Comparison of ENCODE assay signal across 8 cellular contexts in the genomic region with DNA sequence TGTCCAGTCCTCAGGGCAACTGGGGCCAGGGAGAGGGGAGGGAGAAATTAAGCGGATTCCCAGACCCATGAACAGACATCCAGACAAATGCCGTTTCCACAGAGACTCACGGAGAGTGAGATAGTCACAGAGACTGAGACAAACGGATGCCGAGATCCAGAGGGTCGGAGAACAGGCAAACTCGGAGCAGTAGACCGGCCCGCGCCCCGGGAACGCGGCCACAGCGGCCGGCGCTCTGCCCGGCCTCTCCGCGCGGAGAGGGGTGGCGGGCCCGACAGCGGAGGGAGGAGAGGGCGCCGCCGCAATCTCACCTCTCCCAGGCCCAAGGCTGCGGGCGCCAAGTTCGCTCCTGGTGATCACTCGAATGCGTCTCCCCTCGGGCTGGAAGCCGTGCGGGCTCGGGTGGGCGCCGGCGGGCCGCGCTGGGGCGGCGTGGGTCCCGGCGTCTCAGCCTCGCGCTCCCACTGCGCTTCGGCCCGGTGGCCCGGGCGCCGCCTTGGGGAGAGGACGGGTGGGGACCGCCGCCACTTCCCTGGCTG.
DNase-seq lines count a peak whose midpoint lies in the region; ATAC-seq lines count a peak whose summit lies in the region.

No MANE protein-coding gene starts in this region.

- H3K9ac ChIP-seq in adipocyte (ENCODE audit: low read length) (peak overlapping the region; percentile 75), iPS-18a (ENCODE audit: low read length) (no peak overlapping the region)

- peaks cover 46% of the 10 kb centered on the region for H3K27me3 ChIP-seq in adipocyte (replicated peaks; ENCODE audit: control insufficient read depth, insufficient read depth, low read length)
- H3K27me3 ChIP-seq in iPS-18a (ENCODE audit: control insufficient read depth, insufficient read depth, low read length), result peaks cover 98% of the 10 kb centered on the region

- H3K36me3 ChIP-seq in adipocyte (ENCODE audit: control insufficient read depth, insufficient read depth, low read length, severe bottlenecking), result no peaks in the 10 kb centered on the region
- H3K36me3 ChIP-seq in iPS-18a (ENCODE audit: control insufficient read depth, low read depth, low read length), result no peaks in the 10 kb centered on the region

- H3K4me3 ChIP-seq in adipocyte (ENCODE audit: low read length) (peak overlapping the region; percentile 84), iPS-18a (ENCODE audit: low read length) (peak overlapping the region; percentile 50)

- H3K4me1 ChIP-seq in adipocyte (ENCODE audit: control insufficient read depth, insufficient read depth, low read length), result peaks cover 29% of the 10 kb centered on the region
- peaks cover 9% of the 10 kb centered on the region for H3K4me1 ChIP-seq in iPS-18a (ENCODE audit: control insufficient read depth, low read depth, low read length)

- peak; percentile 9 for ATAC-seq in GM21619 (IDR thresholded peaks at IDR 0.05; ENCODE audit: unreplicated experiment)

- no peaks in the 10 kb centered on the region for H3K9me3 ChIP-seq in adipocyte (ENCODE audit: control insufficient read depth, low read length)
- H3K9me3 ChIP-seq in iPS-18a (ENCODE audit: control insufficient read depth, low read depth, low read length), result peaks cover 5% of the 10 kb centered on the region

- in situ Hi-C loops in KBM-7 (cut with MboI; ENCODE audit: low pct_unique_long_range_greater_than_20kb, low sequenced_read_pairs), result loop anchor here (25.0 kb wide), 1 partner anchor 275 kb away; no protein-coding TSS in a partner anchor

- H3K27ac ChIP-seq in iPS-18a (ENCODE audit: low read length), result no peak overlapping the region

- DNase-seq in NCI-H748 (lab: John Stamatoyannopoulos, UW; ENCODE audit: unreplicated experiment), result peak; percentile 70
- no peak for DNase-seq in NCI-H748 treated with DMSO at 0.1 percent for 48 hours (lab: John Stamatoyannopoulos, UW)
- peak; percentile 48 for DNase-seq in HuH-7 (ENCODE audit: low spot score)
- DNase-seq in adipocyte (ENCODE audit: low read depth), result peak; percentile 63
- peak; percentile 38 for DNase-seq in stimulated activated naive CD4-positive, alpha-beta T cell treated with Interleukin-2 at 50 U/mL for 16 hours (lab: John Stamatoyannopoulos, UW)
- no peak for DNase-seq in KBM-7

Comparison
In these comparisons a context has a peak if more than half of its experiments do, and no peak if none do; other contexts are left out.
1. DNase-seq: peak in NCI-H748 (single experiment), HuH-7 (single experiment), adipocyte (single experiment) and stimulated activated naive CD4-positive, alpha-beta T cell treated with Interleukin-2 at 50 U/mL for 16 hours (single experiment); none in NCI-H748 treated with DMSO at 0.1 percent for 48 hours (single experiment) and KBM-7 (single experiment).